Comparison of ENCODE assay signal across 15 cellular contexts in genomic region chr2:135050684-135051083, GRCh38. TPM values are rescaled to one million over a fixed set of nuclear protein-coding genes. Genes with fewer than 3 reads are reported as not detected.
DNase-seq lines count a peak whose midpoint lies in the region; ATAC-seq lines count a peak whose summit lies in the region.
"Had no signal": no experiment of that assay in that cellular context is flagged by ENCODE, and none has a peak within 500 bp of the region (broad histone marks: within the 10 kb centered on the region; RNA-seq: fewer than 3 reads in every experiment).

No MANE protein-coding gene starts in this region.

- H3K27me3 ChIP-seq in right cardiac atrium (ENCODE audit: control insufficient read depth, insufficient read depth) (no peaks in the 10 kb centered on the region), mesenchymal stem cell (ENCODE audit: control insufficient read depth in 1 of 2, insufficient read depth in 1 of 2, low read length in 2 of 2) (no peaks in the 10 kb centered on the region)

- no peaks in the 10 kb centered on the region for H3K27me3 Mint-ChIP-seq in activated T-cell treated with anti-CD3 and anti-CD28 coated beads, Interleukin-2, amount 50 U/mL, for 24 hours
- H3K27me3 Mint-ChIP-seq in activated CD8-positive, alpha-beta T cell treated with anti-CD3 and anti-CD28 coated beads, Interleukin-2, amount 10 ng/mL, durations not matched to agents 7 days and 5 days (ENCODE audit: low read depth): no peaks in the 10 kb centered on the region

- H3K18ac ChIP-seq in mesenchymal stem cell (ENCODE audit: low read depth in 1 of 2, low read length in 2 of 2): no peak overlapping the region

- H3K4me1 ChIP-seq in right cardiac atrium (ENCODE audit: control insufficient read depth, insufficient read depth, low read length) (peaks cover 1% of the 10 kb centered on the region), mesenchymal stem cell (ENCODE audit: control insufficient read depth, insufficient read depth, low read depth, low read length) (peaks cover 2% of the 10 kb centered on the region)

- peaks cover 23% of the 10 kb centered on the region for H3K36me3 Mint-ChIP-seq in activated T-cell treated with anti-CD3 and anti-CD28 coated beads, Interleukin-2, amount 50 U/mL, for 24 hours (ENCODE audit: low read depth)
- peaks cover 6% of the 10 kb centered on the region for H3K36me3 Mint-ChIP-seq in activated CD8-positive, alpha-beta T cell treated with anti-CD3 and anti-CD28 coated beads, Interleukin-2, amount 10 ng/mL, durations not matched to agents 7 days and 5 days (ENCODE audit: low read depth)
- H3K36me3 Mint-ChIP-seq in stimulated activated effector memory CD8-positive, alpha-beta T cell treated with anti-CD3 and anti-CD28 coated beads, Interleukin-12 subunit alpha, Interleukin-12 subunit beta, amount 100 ng/mL, for 72 hours: peaks cover 24% of the 10 kb centered on the region

- no peak for ATAC-seq in activated CD8-positive, alpha-beta T cell treated with anti-CD3 and anti-CD28 coated beads, Interleukin-2, amount 10 ng/mL, durations not matched to agents 7 days and 5 days
- ATAC-seq in right cardiac atrium: peak; percentile 75 to 87
- no peak for ATAC-seq in stimulated activated effector memory CD8-positive, alpha-beta T cell treated with anti-CD3 and anti-CD28 coated beads, Interleukin-12 subunit alpha, Interleukin-12 subunit beta, amount 100 ng/mL, for 72 hours
- ATAC-seq in GM19035 (IDR thresholded peaks at IDR 0.05; ENCODE audit: unreplicated experiment): no peak
- ATAC-seq: SK-N-SH treated with all-trans-retinoic acid at 6 μM for 48 hours had no signal

- 59% methylated on average over 6 of the region's 6 CpGs for WGBS in right cardiac atrium
- WGBS in mesenchymal stem cell: 96% methylated on average over 6 of the region's 6 CpGs

- H3K4me3 Mint-ChIP-seq in activated T-cell treated with anti-CD3 and anti-CD28 coated beads, Interleukin-2, amount 50 U/mL, for 24 hours: peak overlapping the region; percentile 50
- peak overlapping the region; percentile 56 for H3K4me3 Mint-ChIP-seq in activated CD8-positive, alpha-beta T cell treated with anti-CD3 and anti-CD28 coated beads, Interleukin-2, amount 10 ng/mL, durations not matched to agents 7 days and 5 days
- H3K4me3 Mint-ChIP-seq in stimulated activated effector memory CD8-positive, alpha-beta T cell treated with anti-CD3 and anti-CD28 coated beads, Interleukin-12 subunit alpha, Interleukin-12 subunit beta, amount 100 ng/mL, for 72 hours: peak overlapping the region; percentile 91

- H2BK15ac ChIP-seq in mesenchymal stem cell (ENCODE audit: low read depth, poor library complexity, severe bottlenecking): no peak overlapping the region

- H3K4me3 ChIP-seq in right cardiac atrium (ENCODE audit: low read length) (no peak overlapping the region), mesenchymal stem cell (ENCODE audit: insufficient read depth in 1 of 2, low read depth in 1 of 2, low read length in 2 of 2) (no peak overlapping the region)

- no peak overlapping the region for H3K4ac ChIP-seq in mesenchymal stem cell (ENCODE audit: low read depth in 1 of 2, low read length in 2 of 2)

- H3K27ac ChIP-seq in right cardiac atrium (ENCODE audit: low read length) (peak overlapping the region; percentile 76), mesenchymal stem cell (ENCODE audit: low read length, poor library complexity, severe bottlenecking) (no peak overlapping the region)

- no peaks in the 10 kb centered on the region for H3K36me3 ChIP-seq in mesenchymal stem cell (ENCODE audit: control insufficient read depth in 1 of 2, insufficient read depth in 2 of 2, low read depth in 1 of 2, low read length in 2 of 2)

- no peak overlapping the region for H3K4me2 ChIP-seq in mesenchymal stem cell (ENCODE audit: low read length, poor library complexity, severe bottlenecking)

- H2AFZ ChIP-seq in mesenchymal stem cell (ENCODE audit: low read depth, low read length): no peak overlapping the region

- no peaks in the 10 kb centered on the region for H3K79me1 ChIP-seq in mesenchymal stem cell (replicated peaks; ENCODE audit: low read length, poor library complexity, severe bottlenecking)

- no peak overlapping the region for H3K23ac ChIP-seq in mesenchymal stem cell (ENCODE audit: low read length in 2 of 2)

- H3K27ac Mint-ChIP-seq in activated T-cell treated with anti-CD3 and anti-CD28 coated beads, Interleukin-2, amount 50 U/mL, for 24 hours: peak overlapping the region; percentile 76
- H3K27ac Mint-ChIP-seq in activated CD8-positive, alpha-beta T cell treated with anti-CD3 and anti-CD28 coated beads, Interleukin-2, amount 10 ng/mL, durations not matched to agents 7 days and 5 days: peak overlapping the region; percentile 60
- peak overlapping the region; percentile 67 for H3K27ac Mint-ChIP-seq in stimulated activated effector memory CD8-positive, alpha-beta T cell treated with anti-CD3 and anti-CD28 coated beads, Interleukin-12 subunit alpha, Interleukin-12 subunit beta, amount 100 ng/mL, for 72 hours

- no peak for DNase-seq in activated T-cell treated with anti-CD3 and anti-CD28 coated beads, Interleukin-2, amount 50 U/mL, for 24 hours
- no peak for DNase-seq in activated T-cell treated with anti-CD3 and anti-CD28 coated beads, Interleukin-2, amount 50 U/mL, for 48 hours
- DNase-seq in activated CD8-positive, alpha-beta T cell treated with anti-CD3 and anti-CD28 coated beads, Interleukin-2, amount 10 ng/mL, durations not matched to agents 7 days and 5 days: no peak
- DNase-seq in right cardiac atrium (peak in 1 of 3 donors; percentile 18), mesenchymal stem cell (no peak), NCI-H1105 (lab: John Stamatoyannopoulos, UW) (no peak)
- DNase-seq in stimulated activated effector memory CD8-positive, alpha-beta T cell treated with anti-CD3 and anti-CD28 coated beads, Interleukin-12 subunit alpha, Interleukin-12 subunit beta, amount 100 ng/mL, for 72 hours (ENCODE audit: low spot score in 2 of 2): no peak
- DNase-seq: activated CD4-positive, alpha-beta T cell treated with anti-CD3 and anti-CD28 coated beads, Interleukin-2, amount 50 U/mL, for 1 hour; amygdala; NCI-H2081 treated with DMSO at 0.1 percent for 48 hours had no signal

- H2BK12ac ChIP-seq in mesenchymal stem cell (ENCODE audit: low read length in 2 of 2): no peak overlapping the region

- CTCF ChIA-PET in activated CD8-positive, alpha-beta T cell treated with anti-CD3 and anti-CD28 coated beads, Interleukin-2, amount 10 ng/mL, durations not matched to agents 7 days and 5 days (lab: Charles Lee): no interaction called here

- H2AK5ac ChIP-seq in mesenchymal stem cell (ENCODE audit: low read length, severe bottlenecking): no peak overlapping the region

- intact Hi-C loops in right cardiac atrium (cut with DNase I): no loop called here

- H3K9me3 ChIP-seq in right cardiac atrium (ENCODE audit: control insufficient read depth, low read length) (no peaks in the 10 kb centered on the region), mesenchymal stem cell (ENCODE audit: control insufficient read depth, low read length) (no peaks in the 10 kb centered on the region)

- H3K9ac ChIP-seq in mesenchymal stem cell (ENCODE audit: low read length): no peak overlapping the region

- no peak overlapping the region for H2BK120ac ChIP-seq in mesenchymal stem cell (ENCODE audit: low read depth, low read length)

- H3K4me1 Mint-ChIP-seq in activated T-cell treated with anti-CD3 and anti-CD28 coated beads, Interleukin-2, amount 50 U/mL, for 24 hours (ENCODE audit: low read depth): peaks cover 37% of the 10 kb centered on the region
- peaks cover 40% of the 10 kb centered on the region for H3K4me1 Mint-ChIP-seq in activated CD8-positive, alpha-beta T cell treated with anti-CD3 and anti-CD28 coated beads, Interleukin-2, amount 10 ng/mL, durations not matched to agents 7 days and 5 days (ENCODE audit: low read depth)
- peaks cover 39% of the 10 kb centered on the region for H3K4me1 Mint-ChIP-seq in stimulated activated effector memory CD8-positive, alpha-beta T cell treated with anti-CD3 and anti-CD28 coated beads, Interleukin-12 subunit alpha, Interleukin-12 subunit beta, amount 100 ng/mL, for 72 hours

- no peaks in the 10 kb centered on the region for H3K9me3 Mint-ChIP-seq in activated T-cell treated with anti-CD3 and anti-CD28 coated beads, Interleukin-2, amount 50 U/mL, for 24 hours
- H3K9me3 Mint-ChIP-seq in activated CD8-positive, alpha-beta T cell treated with anti-CD3 and anti-CD28 coated beads, Interleukin-2, amount 10 ng/mL, durations not matched to agents 7 days and 5 days (ENCODE audit: insufficient read depth): no peaks in the 10 kb centered on the region
- H3K9me3 Mint-ChIP-seq in stimulated activated effector memory CD8-positive, alpha-beta T cell treated with anti-CD3 and anti-CD28 coated beads, Interleukin-12 subunit alpha, Interleukin-12 subunit beta, amount 100 ng/mL, for 72 hours: no peaks in the 10 kb centered on the region

- H4K8ac ChIP-seq in mesenchymal stem cell (ENCODE audit: low read length): no peak overlapping the region

- no peak overlapping the region for H2BK5ac ChIP-seq in mesenchymal stem cell (ENCODE audit: low read depth, low read length, poor library complexity, severe bottlenecking)

- POLR2A ChIA-PET in activated CD8-positive, alpha-beta T cell treated with anti-CD3 and anti-CD28 coated beads, Interleukin-2, amount 10 ng/mL, durations not matched to agents 7 days and 5 days (lab: Charles Lee): interaction anchor here (1.6 kb wide), 1 partner anchor 194 kb away, joined by 3 read pairs; no protein-coding TSS in a partner anchor

- no peak overlapping the region for H3K14ac ChIP-seq in mesenchymal stem cell (ENCODE audit: low read length in 2 of 2)

- no peak overlapping the region for H4K91ac ChIP-seq in mesenchymal stem cell (ENCODE audit: low read length)

RNA-seq across cellular contexts. Expression of gene RAB3GAP1, which starts 1.4 kb away (rescaled TPM):
- total RNA-seq in activated CD8-positive, alpha-beta T cell treated with anti-CD3 and anti-CD28 coated beads, Interleukin-2, amount 10 ng/mL, durations not matched to agents 7 days and 5 days: 10 to 100 TPM; 10.3 to 10.7 TPM
- 10 to 100 TPM; 41.5 to 54.5 (median 50.6) TPM for total RNA-seq in right cardiac atrium
- polyA plus RNA-seq in right cardiac atrium: 24.4 TPM
- 27.8 TPM for polyA plus RNA-seq in mesenchymal stem cell (2013, experiment 1 of 2)
- polyA plus RNA-seq in mesenchymal stem cell (2013, experiment 2 of 2): 29.0 TPM

RNA-seq across cellular contexts. Expression of gene MAP3K19, which starts 3.4 kb away (rescaled TPM):
- not detected for total RNA-seq in activated CD8-positive, alpha-beta T cell treated with anti-CD3 and anti-CD28 coated beads, Interleukin-2, amount 10 ng/mL, durations not matched to agents 7 days and 5 days
- not detected for total RNA-seq in right cardiac atrium
- not detected for polyA plus RNA-seq in right cardiac atrium
- not detected for polyA plus RNA-seq in mesenchymal stem cell (2013, experiment 1 of 2)
- polyA plus RNA-seq in mesenchymal stem cell (2013, experiment 2 of 2): 0.01 TPM
- total RNA-seq: M059J, urinary bladder had no signal
- polyA plus RNA-seq: AG04450, urinary bladder had no signal

Comparison
In these comparisons a context has a peak if more than half of its experiments do, and no peak if none do; other contexts are left out.
1. ATAC-seq: peak in right cardiac atrium (2 of 2); none in activated CD8-positive, alpha-beta T cell treated with anti-CD3 and anti-CD28 coated beads, Interleukin-2, amount 10 ng/mL, durations not matched to agents 7 days and 5 days (single experiment), stimulated activated effector memory CD8-positive, alpha-beta T cell treated with anti-CD3 and anti-CD28 coated beads, Interleukin-12 subunit alpha, Interleukin-12 subunit beta, amount 100 ng/mL, for 72 hours (single experiment) and GM19035 (single experiment).
2. Peak in every context shown above with its lines, with median percentiles within 50 percentile points of each other: H3K27ac Mint-ChIP-seq and H3K4me3 Mint-ChIP-seq.